25 cellular contexts compared by ENCODE assay signal in genomic region chr10:29430101-29430500, GRCh38.
"Had no signal": no experiment of that assay in that cellular context is flagged by ENCODE, and none has a peak within 500 bp of the region (broad histone marks: within the 10 kb centered on the region; RNA-seq: fewer than 3 reads in every experiment).

No MANE protein-coding gene starts in this region.

- H3K4me1 Mint-ChIP-seq: memory B cell; nephron; stimulated activated naive CD8-positive, alpha-beta T cell treated with anti-CD3 and anti-CD28 coated beads, Interleukin-15, amount 100 ng/mL, for 72 hours had no signal

- H3K4me3 ChIP-seq: adrenal gland, ascending aorta, colonic mucosa, dorsolateral prefrontal cortex, gastroesophageal sphincter, ovary, psoas muscle, right atrium auricular region, tibial artery had no signal

- DNase-seq: activated CD4-positive, alpha-beta T cell treated with anti-CD3 and anti-CD28 coated beads, Interleukin-2, amount 50 U/mL, for 1 hour; activated CD4-positive, CD25-positive, alpha-beta regulatory T cell treated with anti-CD3 and anti-CD28 coated beads, Interleukin-2, amount 50 U/mL, for 72 hours; activated CD8-positive, alpha-beta T cell treated with anti-CD3 and anti-CD28 coated beads, Interleukin-2, amount 10 ng/mL, durations not matched to agents 7 days and 5 days; adrenal gland; central memory CD4-positive, alpha-beta T cell; colonic mucosa; dorsolateral prefrontal cortex; effector memory CD8-positive, alpha-beta T cell; head of caudate nucleus; hypothalamus; ovary; psoas muscle; stimulated activated CD4-positive, alpha-beta T cell treated with anti-CD3 and anti-CD28 coated beads, Interleukin-12 subunit alpha, Interleukin-12 subunit beta, amount 100 ng/mL, for 4 hours; stimulated activated CD4-positive, alpha-beta T cell treated with anti-CD3 and anti-CD28 coated beads, Interleukin-4, amount 100 ng/mL, for 4 hours; stimulated activated naive CD8-positive, alpha-beta T cell treated with anti-CD3 and anti-CD28 coated beads, Interleukin-15, amount 100 ng/mL, for 72 hours; tibial artery; WERI-Rb-1 had no signal

- H3K27me3 ChIP-seq: adrenal gland, ascending aorta, colonic mucosa, dorsolateral prefrontal cortex, gastroesophageal sphincter, neutrophil, ovary, right atrium auricular region, tibial artery had no signal

- H3K36me3 Mint-ChIP-seq: memory B cell had no signal

- H3K27me3 Mint-ChIP-seq: activated naive CD8-positive, alpha-beta T cell; effector memory CD8-positive, alpha-beta T cell; memory B cell; stimulated activated naive CD8-positive, alpha-beta T cell treated with anti-CD3 and anti-CD28 coated beads, Interleukin-15, amount 100 ng/mL, for 72 hours had no signal

- H3K9me3 Mint-ChIP-seq: effector memory CD8-positive, alpha-beta T cell had no signal

- ATAC-seq: activated CD8-positive, alpha-beta T cell treated with anti-CD3 and anti-CD28 coated beads, Interleukin-2, amount 10 ng/mL, durations not matched to agents 7 days and 5 days; effector memory CD8-positive, alpha-beta T cell; esophagus mucosa; gastroesophageal sphincter; psoas muscle; stimulated activated naive CD8-positive, alpha-beta T cell treated with anti-CD3 and anti-CD28 coated beads, Interleukin-15, amount 100 ng/mL, for 72 hours had no signal

- H3K27ac Mint-ChIP-seq: activated CD8-positive, alpha-beta T cell treated with anti-CD3 and anti-CD28 coated beads, Interleukin-2, amount 10 ng/mL, durations not matched to agents 7 days and 5 days; activated naive CD8-positive, alpha-beta T cell; memory B cell; nephron had no signal

- H3K27ac ChIP-seq: ascending aorta, colonic mucosa, dorsolateral prefrontal cortex, gastroesophageal sphincter, neutrophil, ovary, psoas muscle, right atrium auricular region, tibial artery, WERI-Rb-1 had no signal

- H3K4me1 ChIP-seq: ascending aorta, colonic mucosa, tibial artery had no signal

- H3K9me3 ChIP-seq: adrenal gland, ascending aorta, colonic mucosa, gastroesophageal sphincter, neutrophil, ovary, psoas muscle, right atrium auricular region, tibial artery had no signal

- H3K36me3 ChIP-seq: adrenal gland, colonic mucosa, ovary, right atrium auricular region, WERI-Rb-1 had no signal

- H3K4me3 Mint-ChIP-seq: activated CD8-positive, alpha-beta T cell treated with anti-CD3 and anti-CD28 coated beads, Interleukin-2, amount 10 ng/mL, durations not matched to agents 7 days and 5 days; activated naive CD8-positive, alpha-beta T cell; effector memory CD8-positive, alpha-beta T cell; memory B cell; nephron; stimulated activated naive CD8-positive, alpha-beta T cell treated with anti-CD3 and anti-CD28 coated beads, Interleukin-15, amount 100 ng/mL, for 72 hours had no signal
